1 cellular context compared by ENCODE assay signal in genomic region chr1:32274646-32275340, GRCh38.
A peak's percentile ranks its signal among the peaks of the same experiment; 100 is the strongest.
TF ChIP-seq lines count a peak whose summit lies in the region.

No MANE protein-coding gene starts in this region.

TF ChIP-seq in H1, 55 proteins besides CTCF, POLR2A, EP300 and RAD21:
- TF ChIP-seq TAF1 (IDR thresholded peaks at IDR 0.05; ENCODE audit: low read depth, low read length): 0 out of 2 replicates have a peak, but pooled peaks have one; percentile 16
- TF ChIP-seq POU5F1 (IDR thresholded peaks at IDR 0.05; ENCODE audit: low read depth, low read length): no peak
